ENCODE assay signal across 8 cellular contexts in genomic region chr16:56451753-56452689, GRCh38. TPM values are rescaled to one million over a fixed set of nuclear protein-coding genes. Genes with fewer than 3 reads are reported as not detected.
DNase-seq lines count a peak whose midpoint lies in the region; ATAC-seq and TF ChIP-seq lines count a peak whose summit lies in the region.

No MANE protein-coding gene starts in this region.

- H3K27me3 Mint-ChIP-seq in activated naive CD8-positive, alpha-beta T cell = no peaks in the 10 kb centered on the region
- H3K27me3 Mint-ChIP-seq in progenitor cell of endocrine pancreas = no peaks in the 10 kb centered on the region

- CTCF ChIA-PET in BJ (lab: Yijun Ruan, JAX) = interaction anchor here (0.7 to 1.5 kb wide), 2 partner anchors 12 to 97 kb away, joined by 3 read pairs; no protein-coding TSS in a partner anchor

- ATAC-seq in GM18505 (IDR thresholded peaks at IDR 0.05; ENCODE audit: unreplicated experiment) (peak; percentile 41), HG02870 (IDR thresholded peaks at IDR 0.05; ENCODE audit: unreplicated experiment) (peak; percentile 28), heart right ventricle (peak; percentile 28 to 85 (median 68)), GM18519 (IDR thresholded peaks at IDR 0.05; ENCODE audit: low FRiP score, unreplicated experiment) (no peak)

- H3K4me3 ChIP-seq in BJ (ENCODE audit: low read depth, low read length) = peak overlapping the region; percentile 64
- H3K4me3 ChIP-seq in heart right ventricle = peak overlapping the region; percentile 80 to 99 (median 90)

- peak overlapping the region; percentile 100 for H3K4me3 Mint-ChIP-seq in activated naive CD8-positive, alpha-beta T cell
- peak overlapping the region; percentile 92 for H3K4me3 Mint-ChIP-seq in progenitor cell of endocrine pancreas (ENCODE audit: low read depth)

- peaks cover 62% of the 10 kb centered on the region for H3K4me1 Mint-ChIP-seq in activated naive CD8-positive, alpha-beta T cell (ENCODE audit: low read depth)
- H3K4me1 Mint-ChIP-seq in progenitor cell of endocrine pancreas (ENCODE audit: low read depth) = peaks cover 38% of the 10 kb centered on the region

- DNase-seq in BJ (ENCODE audit: low read depth) (peak; percentile 2), NCI-H2107 (lab: John Stamatoyannopoulos, UW) (peak; percentile 6), heart right ventricle (peak in 1 of 2 donors; percentile 42), progenitor cell of endocrine pancreas (ENCODE audit: low spot score, unreplicated experiment) (no peak)

- H3K36me3 Mint-ChIP-seq in activated naive CD8-positive, alpha-beta T cell = peaks cover 18% of the 10 kb centered on the region
- H3K36me3 Mint-ChIP-seq in progenitor cell of endocrine pancreas (ENCODE audit: insufficient read depth) = peaks cover 13% of the 10 kb centered on the region

- no peaks in the 10 kb centered on the region for H3K9me3 Mint-ChIP-seq in activated naive CD8-positive, alpha-beta T cell (ENCODE audit: low read depth)
- no peaks in the 10 kb centered on the region for H3K9me3 Mint-ChIP-seq in progenitor cell of endocrine pancreas (ENCODE audit: low read depth)

- TF ChIP-seq CTCF in BJ (IDR thresholded peaks at IDR 0.05; ENCODE audit: insufficient read depth, low read depth, low read length) (no peak), heart right ventricle (IDR thresholded peaks at IDR 0.05) (no peak), progenitor cell of endocrine pancreas (IDR thresholded peaks at IDR 0.05; ENCODE audit: unreplicated experiment) (no peak)

- peaks cover 4 to 51% (median 39%) of the 10 kb centered on the region in 9 donors for H3K4me1 ChIP-seq in heart right ventricle

- intact Hi-C loops in heart right ventricle (cut with DNase I) = loop anchor here in 2 of 10 donors (1.0 to 2.0 kb wide), 2 partner anchors 27 kb away; partner anchors contain the start of gene AMFR (in 2 of the 2)

- peak overlapping the region; percentile 23 to 90 (median 85) for H3K27ac ChIP-seq in heart right ventricle

- POLR2A ChIA-PET in BJ (lab: Charles Lee) = no interaction called here

- H3K36me3 ChIP-seq in BJ (ENCODE audit: control insufficient read depth, insufficient read depth, low read length) = peaks cover 7% of the 10 kb centered on the region
- peaks cover 0 to 51% (median 18%) of the 10 kb centered on the region in 9 donors for H3K36me3 ChIP-seq in heart right ventricle

- H3K27me3 ChIP-seq in BJ (ENCODE audit: control insufficient read depth, insufficient read depth, low read length) = no peaks in the 10 kb centered on the region
- H3K27me3 ChIP-seq in heart right ventricle = no peaks in the 10 kb centered on the region

- WGBS in heart right ventricle, 2 donors = 4 to 6% methylated on average over 31 of the region's 31 CpGs

- no peak for TF ChIP-seq POLR2A in GM18505 (IDR thresholded peaks at IDR 0.05; ENCODE audit: borderline replicate concordance, extremely low read depth, insufficient read depth, insufficient read length)

- H3K9me3 ChIP-seq in heart right ventricle = no peaks in the 10 kb centered on the region

- peak overlapping the region; percentile 99 for H3K27ac Mint-ChIP-seq in activated naive CD8-positive, alpha-beta T cell
- peak overlapping the region; percentile 98 for H3K27ac Mint-ChIP-seq in progenitor cell of endocrine pancreas

RNA-seq across cellular contexts. Expression of gene OGFOD1, which starts 0.7 kb away (rescaled TPM):
- polyA plus RNA-seq in BJ (2011; rRNA removed) (54.8 and 73.0 TPM in 2 replicates), heart right ventricle (10 to 100 TPM in 1 of 2 donors, 1 to 10 TPM in 1; 8.9 to 17.5 TPM)
- 42.9 and 47.1 TPM in 2 replicates for polyA minus RNA-seq in BJ (2011; rRNA and poly(A)+ RNA removed)
- total RNA-seq in heart right ventricle (10 to 100 TPM; 24.2 to 41.0 (median 36.8) TPM), progenitor cell of endocrine pancreas (32.0 and 33.6 TPM in 2 replicates)

RNA-seq across cellular contexts. Expression of gene NUDT21, which starts 0.9 kb away (rescaled TPM):
- polyA plus RNA-seq in BJ (2011; rRNA removed) = 78.8 and 109 TPM in 2 replicates
- 27.3 and 27.7 TPM in 2 replicates for polyA minus RNA-seq in BJ (2011; rRNA and poly(A)+ RNA removed)
- total RNA-seq in heart right ventricle = 10 to 100 TPM; 59.2 to 74.7 (median 63.4) TPM
- 10 to 100 TPM in 1 of 2 donors, 1 to 10 TPM in 1; 9.3 to 26.4 TPM for polyA plus RNA-seq in heart right ventricle
- total RNA-seq in progenitor cell of endocrine pancreas = 139 and 142 TPM in 2 replicates

RNA-seq across cellular contexts. Expression of gene AMFR, which starts 26.7 kb away (rescaled TPM):
- polyA plus RNA-seq in BJ (2011; rRNA removed) (90.8 and 130 TPM in 2 replicates), heart right ventricle (10 to 100 TPM; 18.1 to 63.9 TPM)
- polyA minus RNA-seq in BJ (2011; rRNA and poly(A)+ RNA removed) = 330 and 436 TPM in 2 replicates
- total RNA-seq in heart right ventricle (10 to 100 TPM; 50.6 to 87.9 (median 69.7) TPM), progenitor cell of endocrine pancreas (55.8 and 66.3 TPM in 2 replicates)
